1 cellular context compared by ENCODE assay signal in the genomic region with DNA sequence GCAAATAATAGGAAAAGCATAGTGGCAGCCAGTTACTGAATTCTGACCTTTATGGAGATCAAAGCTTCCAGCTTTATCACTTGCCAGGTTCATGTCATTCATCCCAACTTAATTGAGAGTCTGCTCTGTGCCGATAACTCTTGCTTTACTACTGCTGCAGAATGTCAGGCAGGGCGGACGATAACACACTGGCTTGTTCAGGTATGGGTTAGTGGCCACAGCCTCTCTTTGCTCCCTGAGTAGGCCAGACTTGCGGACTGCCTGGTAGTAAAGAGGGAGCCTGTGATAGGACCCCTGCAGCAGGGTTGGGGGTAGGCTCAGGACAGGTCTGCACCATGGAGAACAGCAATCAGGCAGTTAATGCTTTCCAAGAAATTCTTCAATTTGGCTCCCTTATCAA.
TF ChIP-seq lines count a peak whose summit lies in the region.

No MANE protein-coding gene starts in this region.

TF ChIP-seq in K562, 482 proteins besides CTCF, POLR2A, EP300 and RAD21 (continued from another document and continues in another):
- TF ChIP-seq, protein P1, sequence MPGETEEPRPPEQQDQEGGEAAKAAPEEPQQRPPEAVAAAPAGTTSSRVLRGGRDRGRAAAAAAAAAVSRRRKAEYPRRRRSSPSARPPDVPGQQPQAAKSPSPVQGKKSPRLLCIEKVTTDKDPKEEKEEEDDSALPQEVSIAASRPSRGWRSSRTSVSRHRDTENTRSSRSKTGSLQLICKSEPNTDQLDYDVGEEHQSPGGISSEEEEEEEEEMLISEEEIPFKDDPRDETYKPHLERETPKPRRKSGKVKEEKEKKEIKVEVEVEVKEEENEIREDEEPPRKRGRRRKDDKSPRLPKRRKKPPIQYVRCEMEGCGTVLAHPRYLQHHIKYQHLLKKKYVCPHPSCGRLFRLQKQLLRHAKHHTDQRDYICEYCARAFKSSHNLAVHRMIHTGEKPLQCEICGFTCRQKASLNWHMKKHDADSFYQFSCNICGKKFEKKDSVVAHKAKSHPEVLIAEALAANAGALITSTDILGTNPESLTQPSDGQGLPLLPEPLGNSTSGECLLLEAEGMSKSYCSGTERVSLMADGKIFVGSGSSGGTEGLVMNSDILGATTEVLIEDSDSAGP (CRISPR knock-in tag; IDR thresholded peaks at IDR 0.05), result no peak
- TF ChIP-seq RFX5 (IDR thresholded peaks at IDR 0.05; ENCODE audit: low read depth, low read length) (no peak), SPI1 (IDR thresholded peaks at IDR 0.05; ENCODE audit: borderline replicate concordance, low read depth, low read length) (no peak), DACH1 (IDR thresholded peaks at IDR 0.05; ENCODE audit: partially characterized antibody) (peak; percentile 33), CHD7 (IDR thresholded peaks at IDR 0.05; ENCODE audit: low read depth, low read length) (no peak), TOE1 (IDR thresholded peaks at IDR 0.05; ENCODE audit: borderline replicate concordance) (0 out of 2 replicates have a peak, but pooled peaks have one; percentile 28), TOE1 (CRISPR knock-in tag; IDR thresholded peaks at IDR 0.05; ENCODE audit: borderline replicate concordance, low read depth) (no peak), ZFP1 (CRISPR knock-in tag; IDR thresholded peaks at IDR 0.05) (no peak), SNIP1 (IDR thresholded peaks at IDR 0.05; ENCODE audit: low read depth) (no peak), HIVEP1 (CRISPR knock-in tag; IDR thresholded peaks at IDR 0.05) (no peak), ILF3 (IDR thresholded peaks at IDR 0.05; ENCODE audit: borderline replicate concordance) (no peak), ZKSCAN8 (CRISPR knock-in tag; IDR thresholded peaks at IDR 0.05) (no peak), SRSF9 (IDR thresholded peaks at IDR 0.05; ENCODE audit: borderline replicate concordance, low read depth, low read length) (no peak), E4F1 (CRISPR knock-in tag; IDR thresholded peaks at IDR 0.05; ENCODE audit: borderline replicate concordance) (no peak), ZNF140 (CRISPR knock-in tag; IDR thresholded peaks at IDR 0.05) (no peak), ZBTB1 (CRISPR knock-in tag; IDR thresholded peaks at IDR 0.05; ENCODE audit: borderline replicate concordance, low read depth) (no peak), SUPT5H (IDR thresholded peaks at IDR 0.05) (no peak), ZNF24 (IDR thresholded peaks at IDR 0.05) (0 out of 2 replicates have a peak, but pooled peaks have one; percentile 36), ZZZ3 (IDR thresholded peaks at IDR 0.05) (no peak), ZNF165 (CRISPR knock-in tag; IDR thresholded peaks at IDR 0.05; ENCODE audit: borderline replicate concordance) (no peak), JUNB (CRISPR knock-in tag; conservative IDR thresholded peaks at IDR 0.05) (no peak), HMG20A (CRISPR knock-in tag; conservative IDR thresholded peaks at IDR 0.05) (no peak), MTA1 (IDR thresholded peaks at IDR 0.05; ENCODE audit: borderline replicate concordance) (peak; percentile 78; the same call in 1 of the 2 replicates), E2F4 (CRISPR knock-in tag; IDR thresholded peaks at IDR 0.05; ENCODE audit: low read depth) (no peak), CTCFL (IDR thresholded peaks at IDR 0.05; ENCODE audit: borderline replicate concordance, insufficient read depth, low read depth, low read length, poor library complexity, severe bottlenecking) (no peak), HNRNPK (IDR thresholded peaks at IDR 0.05; ENCODE audit: low read depth, low read length, poor library complexity, severe bottlenecking) (no peak), SRSF7 (optimal IDR thresholded peaks at IDR 0.05; ENCODE audit: low read depth, low read length) (no peak), DMBX1 (CRISPR knock-in tag; IDR thresholded peaks at IDR 0.05; ENCODE audit: borderline replicate concordance) (peak; percentile 92; the same call in 1 of the 2 replicates), HCFC1 (IDR thresholded peaks at IDR 0.05; ENCODE audit: low read depth, low read length) (no peak), ZNF41 (CRISPR knock-in tag; conservative IDR thresholded peaks at IDR 0.05) (no peak), ZFP30 (CRISPR knock-in tag; IDR thresholded peaks at IDR 0.05; ENCODE audit: borderline replicate concordance) (no peak), GTF2F1 (IDR thresholded peaks at IDR 0.05; ENCODE audit: low read depth, low read length) (no peak), EHMT2 (IDR thresholded peaks at IDR 0.05) (peak; percentile 89)
- TF ChIP-seq, protein P2, sequence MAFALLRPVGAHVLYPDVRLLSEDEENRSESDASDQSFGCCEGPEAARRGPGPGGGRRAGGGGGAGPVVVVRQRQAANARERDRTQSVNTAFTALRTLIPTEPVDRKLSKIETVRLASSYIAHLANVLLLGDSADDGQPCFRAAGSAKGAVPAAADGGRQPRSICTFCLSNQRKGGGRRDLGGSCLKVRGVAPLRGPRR (CRISPR knock-in tag; IDR thresholded peaks at IDR 0.05), result no peak
- TF ChIP-seq, protein P3, sequence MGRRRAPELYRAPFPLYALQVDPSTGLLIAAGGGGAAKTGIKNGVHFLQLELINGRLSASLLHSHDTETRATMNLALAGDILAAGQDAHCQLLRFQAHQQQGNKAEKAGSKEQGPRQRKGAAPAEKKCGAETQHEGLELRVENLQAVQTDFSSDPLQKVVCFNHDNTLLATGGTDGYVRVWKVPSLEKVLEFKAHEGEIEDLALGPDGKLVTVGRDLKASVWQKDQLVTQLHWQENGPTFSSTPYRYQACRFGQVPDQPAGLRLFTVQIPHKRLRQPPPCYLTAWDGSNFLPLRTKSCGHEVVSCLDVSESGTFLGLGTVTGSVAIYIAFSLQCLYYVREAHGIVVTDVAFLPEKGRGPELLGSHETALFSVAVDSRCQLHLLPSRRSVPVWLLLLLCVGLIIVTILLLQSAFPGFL (CRISPR knock-in tag; IDR thresholded peaks at IDR 0.05), result no peak
- TF ChIP-seq, protein P4, sequence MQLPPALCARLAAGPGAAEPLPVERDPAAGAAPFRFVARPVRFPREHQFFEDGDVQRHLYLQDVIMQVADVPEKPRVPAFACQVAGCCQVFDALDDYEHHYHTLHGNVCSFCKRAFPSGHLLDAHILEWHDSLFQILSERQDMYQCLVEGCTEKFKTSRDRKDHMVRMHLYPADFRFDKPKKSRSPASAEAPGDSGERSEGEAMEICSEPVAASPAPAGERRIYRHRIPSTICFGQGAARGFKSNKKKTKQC (CRISPR knock-in tag; IDR thresholded peaks at IDR 0.05), result no peak
